In the genomic region with DNA sequence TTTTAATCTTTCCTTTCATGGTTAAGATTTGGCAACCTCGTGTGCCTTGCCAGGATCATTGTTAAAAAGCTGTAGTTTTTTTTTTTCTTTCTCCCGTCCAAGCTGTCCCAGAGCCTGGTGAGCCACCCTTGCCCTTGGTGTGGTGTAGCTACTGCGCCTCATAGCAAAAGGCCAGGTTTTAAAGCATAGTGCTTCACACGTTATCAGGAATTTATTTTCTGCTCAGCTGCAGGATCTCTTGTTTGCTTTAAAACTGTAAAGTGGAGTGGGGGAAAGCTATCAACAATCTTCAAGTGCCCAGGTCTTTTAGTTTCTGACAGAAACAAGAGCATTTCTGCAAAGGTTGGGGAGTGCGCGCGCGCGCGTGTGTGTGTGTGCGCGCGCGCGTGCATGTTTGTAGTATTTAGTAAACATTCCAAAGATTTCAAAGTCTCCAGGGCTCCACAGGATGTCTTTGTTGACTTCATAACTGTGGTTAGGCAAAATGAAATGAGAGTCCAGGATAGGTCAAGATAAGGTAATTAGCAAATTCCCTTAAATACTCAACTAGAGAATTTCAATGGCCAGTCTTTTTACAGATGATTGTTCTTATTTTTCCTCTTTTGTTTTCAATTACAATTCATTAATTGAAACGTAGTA, we compare ENCODE assay signal across 11 cellular contexts. TPM values are rescaled to one million over a fixed set of nuclear protein-coding genes. Genes with fewer than 3 reads are reported as not detected.
A peak's percentile ranks its signal among the peaks of the same experiment; 100 is the strongest.
DNase-seq lines count a peak whose midpoint lies in the region; ATAC-seq and TF ChIP-seq lines count a peak whose summit lies in the region.
"Had no signal": no experiment of that assay in that cellular context is flagged by ENCODE, and none has a peak within 500 bp of the region (broad histone marks: within the 10 kb centered on the region; RNA-seq: fewer than 3 reads in every experiment).

No MANE protein-coding gene starts in this region.

- no peak for TF ChIP-seq POLR2A in right lobe of liver (IDR thresholded peaks at IDR 0.05)

- intact Hi-C loops in Caco-2 (cut with micrococcal nuclease; ENCODE audit: unreplicated experiment) (loop anchor here (5.0 kb wide), 1 partner anchor 56 kb away; no protein-coding TSS in a partner anchor), right lobe of liver (cut with DNase I) (no loop called here), Calu3 (cut with micrococcal nuclease; ENCODE audit: unreplicated experiment) (no loop called here)

- H3K9me3 Mint-ChIP-seq in Caco-2 (ENCODE audit: unreplicated experiment) (no peaks in the 10 kb centered on the region), Calu3 (ENCODE audit: low read depth, unreplicated experiment) (no peaks in the 10 kb centered on the region)
- H3K9me3 Mint-ChIP-seq: stimulated activated naive B cell treated with anti-CD40 and anti-IgM and Interleukin-4, amounts not matched to agents 10 μg/mL and 1 μg/mL and 100 μg/mL, for 72 hours had no signal

- BruUV-seq in Caco-2 (replicated peaks; lab: Mats Ljungman, UMichigan) (no TSS peak), Calu3 (replicated peaks; lab: Mats Ljungman, UMichigan) (no TSS peak)

- H3K27ac Mint-ChIP-seq in Caco-2 (ENCODE audit: unreplicated experiment) (peak overlapping the region; percentile 19), Calu3 (ENCODE audit: unreplicated experiment) (no peak overlapping the region)
- H3K27ac Mint-ChIP-seq: stimulated activated naive B cell treated with anti-CD40 and anti-IgM and Interleukin-4, amounts not matched to agents 10 μg/mL and 1 μg/mL and 100 μg/mL, for 72 hours had no signal

- CTCF ChIA-PET in Caco-2 (lab: Charles Lee) = interaction anchor here (0.6 kb wide), 1 partner anchor 21 kb away, joined by 4 read pairs; no protein-coding TSS in a partner anchor
- CTCF ChIA-PET in Calu3 (lab: Charles Lee) = no interaction called here

- no peaks in the 10 kb centered on the region for H3K9me3 ChIP-seq in Caco-2
- no peaks in the 10 kb centered on the region for H3K9me3 ChIP-seq in right lobe of liver

- TF ChIP-seq CTCF in Caco-2 (IDR thresholded peaks at IDR 0.05; ENCODE audit: insufficient read depth in 1 of 2, low read depth in 1 of 2, low read length in 1 of 2, severe bottlenecking in 1 of 2, unreplicated experiment in 1 of 2) (no peak), brain microvascular endothelial cell (IDR thresholded peaks at IDR 0.05; ENCODE audit: low read depth, low read length, missing control alignments) (no peak), right lobe of liver (IDR thresholded peaks at IDR 0.05) (no peak), Calu3 (IDR thresholded peaks at IDR 0.05; ENCODE audit: unreplicated experiment) (no peak)

- H3K27ac ChIP-seq in brain microvascular endothelial cell = no peak overlapping the region
- H3K27ac ChIP-seq in right lobe of liver = no peak overlapping the region

- in situ Hi-C loops in brain microvascular endothelial cell (cut with HindIII; ENCODE audit: low pct_ligation_motif_present, low sequenced_read_pairs) = no loop called here

- H3K36me3 Mint-ChIP-seq in Caco-2 (ENCODE audit: insufficient read depth, unreplicated experiment) = no peaks in the 10 kb centered on the region
- H3K36me3 Mint-ChIP-seq in Calu3 (ENCODE audit: insufficient read depth, unreplicated experiment) = no peaks in the 10 kb centered on the region
- H3K36me3 Mint-ChIP-seq: stimulated activated naive B cell treated with anti-CD40 and anti-IgM and Interleukin-4, amounts not matched to agents 10 μg/mL and 1 μg/mL and 100 μg/mL, for 72 hours had no signal

- DNase-seq in Caco-2 (peak in 1 of 2 experiments; percentile 54), HuH-7.5 (ENCODE audit: low spot score) (peak; percentile 25), brain microvascular endothelial cell (peak; percentile 12), right lobe of liver (no peak), LoVo (ENCODE audit: low spot score) (no peak), AML-193 (lab: John Stamatoyannopoulos, UW) (no peak), Calu3 (no peak)
- no peak for DNase-seq in activated CD4-positive, alpha-beta T cell treated with anti-CD3 and anti-CD28 coated beads for 4 hours
- DNase-seq: NCI-H187 treated with DMSO at 0.1 percent for 48 hours; stimulated activated CD4-positive, alpha-beta T cell treated with anti-CD3 and anti-CD28 coated beads, Interleukin-15, amount 100 ng/mL, for 24 hours; stimulated activated naive B cell treated with anti-CD40 and anti-IgM and Interleukin-4, amounts not matched to agents 10 μg/mL and 1 μg/mL and 100 μg/mL, for 72 hours had no signal

- peaks cover 7% of the 10 kb centered on the region; the same call in 1 of the 2 replicates for H3K4me1 ChIP-seq in Caco-2
- H3K4me1 ChIP-seq in right lobe of liver = no peaks in the 10 kb centered on the region

- no peaks in the 10 kb centered on the region for H3K27me3 ChIP-seq in Caco-2 (replicated peaks; ENCODE audit: control insufficient read depth, insufficient read depth, low read length)
- no peaks in the 10 kb centered on the region for H3K27me3 ChIP-seq in brain microvascular endothelial cell (replicated peaks)
- H3K27me3 ChIP-seq in right lobe of liver = no peaks in the 10 kb centered on the region

- H3K27me3 Mint-ChIP-seq in Caco-2 (ENCODE audit: insufficient read depth, unreplicated experiment) = peaks cover 11% of the 10 kb centered on the region
- H3K27me3 Mint-ChIP-seq in Calu3 (ENCODE audit: unreplicated experiment) = peaks cover 66% of the 10 kb centered on the region

- peak; percentile 54 to 71 (median 63) for ATAC-seq in right lobe of liver
- ATAC-seq: stimulated activated naive B cell treated with anti-CD40 and anti-IgM and Interleukin-4, amounts not matched to agents 10 μg/mL and 1 μg/mL and 100 μg/mL, for 72 hours had no signal

- no peaks in the 10 kb centered on the region for H3K36me3 ChIP-seq in Caco-2 (ENCODE audit: control insufficient read depth, insufficient read depth, low read length)
- no peaks in the 10 kb centered on the region for H3K36me3 ChIP-seq in brain microvascular endothelial cell (replicated peaks)
- H3K36me3 ChIP-seq in right lobe of liver = no peaks in the 10 kb centered on the region

- WGBS in right lobe of liver (ENCODE audit: insufficient coverage, low coverage, low lambda C conversion rate, missing lambda C conversion rate) = 26% methylated on average over 16 of the region's 16 CpGs

- H3K4me3 Mint-ChIP-seq in Caco-2 (ENCODE audit: unreplicated experiment) (peak overlapping the region; percentile 66), Calu3 (ENCODE audit: low read depth, unreplicated experiment) (no peak overlapping the region)
- H3K4me3 Mint-ChIP-seq: stimulated activated naive B cell treated with anti-CD40 and anti-IgM and Interleukin-4, amounts not matched to agents 10 μg/mL and 1 μg/mL and 100 μg/mL, for 72 hours had no signal

- 0 out of 2 replicates have a peak overlapping the region, but pooled peaks have one; percentile 5 for H3K4me3 ChIP-seq in Caco-2 (ENCODE audit: low read depth, low read length)
- H3K4me3 ChIP-seq in brain microvascular endothelial cell (ENCODE audit: low read depth, low read length) = no peak overlapping the region
- no peak overlapping the region for H3K4me3 ChIP-seq in right lobe of liver

- POLR2A ChIA-PET in Caco-2 (lab: Charles Lee) = no interaction called here

- H3K4me1 Mint-ChIP-seq in Caco-2 (ENCODE audit: low read depth, unreplicated experiment) (peaks cover 14% of the 10 kb centered on the region), Calu3 (ENCODE audit: low read depth, unreplicated experiment) (no peaks in the 10 kb centered on the region)
- H3K4me1 Mint-ChIP-seq: stimulated activated naive B cell treated with anti-CD40 and anti-IgM and Interleukin-4, amounts not matched to agents 10 μg/mL and 1 μg/mL and 100 μg/mL, for 72 hours had no signal

RNA-seq across cellular contexts. Expression of a gene that starts 45.5 kb away (rescaled TPM):
- total RNA-seq in Caco-2 (2022) (5.9 and 7.2 TPM in 2 replicates), right lobe of liver (1 to 10 TPM; 3.3 to 6.8 (median 4.5) TPM), Calu3 (2022) (2.5 and 4.7 TPM in 2 replicates)

Comparison
In these comparisons a context has a peak if more than half of its experiments do, and no peak if none do; other contexts are left out.
1. DNase-seq: peak in HuH-7.5 (single experiment) and brain microvascular endothelial cell (single experiment); none in right lobe of liver (0 of 3), LoVo (single experiment), activated CD4-positive, alpha-beta T cell treated with anti-CD3 and anti-CD28 coated beads for 4 hours (0 of 2), AML-193 (0 of 2) and Calu3 (single experiment).